8 cellular contexts compared by ENCODE assay signal in the genomic region with DNA sequence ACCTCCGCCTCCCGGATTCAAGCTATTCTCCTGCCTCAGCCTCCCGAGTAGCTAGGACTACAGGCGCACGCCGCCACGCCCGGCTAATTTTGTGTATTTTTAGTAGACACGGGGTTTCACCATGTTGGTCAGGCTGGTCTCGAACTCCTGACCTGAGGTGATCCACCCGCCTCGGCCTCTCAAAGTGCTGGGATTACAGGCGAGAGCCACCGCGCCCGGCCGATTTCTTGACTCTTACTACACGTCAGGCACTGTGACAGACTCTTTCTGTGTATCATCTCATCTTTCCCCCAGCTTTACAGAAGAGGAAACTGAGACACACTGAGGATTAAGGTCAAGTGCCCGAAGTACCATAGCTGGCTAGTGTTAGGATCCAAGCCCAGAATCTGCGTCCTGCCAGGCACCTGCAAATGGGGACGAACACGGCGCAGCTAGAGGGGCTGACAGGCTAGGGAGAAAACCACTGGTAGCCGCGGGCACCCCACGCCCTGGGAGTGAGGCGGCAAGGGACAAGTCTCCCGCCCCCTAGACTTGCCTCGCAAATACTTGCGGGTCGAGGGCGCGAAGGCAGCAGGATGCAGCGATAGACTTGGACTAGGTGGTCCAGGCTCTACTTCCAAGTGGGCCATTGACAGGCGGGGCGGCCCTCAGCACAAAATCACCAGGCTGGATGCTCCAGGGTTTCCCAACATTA. TPM values are rescaled to one million over a fixed set of nuclear protein-coding genes. Genes with fewer than 3 reads are reported as not detected.
A peak's percentile ranks its signal among the peaks of the same experiment; 100 is the strongest.
DNase-seq lines count a peak whose midpoint lies in the region; ATAC-seq, FAIRE-seq and TF ChIP-seq lines count a peak whose summit lies in the region.

No MANE protein-coding gene starts in this region.

- no peaks in the 10 kb centered on the region for H3K79me1 ChIP-seq in H1 (ENCODE audit: low read depth, low read length)

- H2AK5ac ChIP-seq in H1 (ENCODE audit: low read depth, low read length): no peak overlapping the region

- TF ChIP-seq CTCF in PC-3 (conservative IDR thresholded peaks at IDR 0.05; ENCODE audit: low read depth, low read length) (no peak), H1 (IDR thresholded peaks at IDR 0.05; ENCODE audit: control extremely low read depth in 1 of 3, insufficient read depth in 1 of 3, low read depth in 1 of 3, low read length in 3 of 3) (no peak), osteoblast (IDR thresholded peaks at IDR 0.05; ENCODE audit: extremely low read depth, low read depth, low read length) (no peak)

- peaks cover 11% of the 10 kb centered on the region for H3K36me3 ChIP-seq in CD8-positive, alpha-beta memory T cell (ENCODE audit: insufficient read depth, low read length)
- H3K36me3 ChIP-seq in PC-3 (ENCODE audit: low read depth, low read length) (no peaks in the 10 kb centered on the region; the same call in 1 of the 2 replicates), H1 (ENCODE audit: control insufficient read depth in 2 of 4, insufficient read depth in 4 of 4, low read length in 3 of 4) (peaks cover 0 to 11% (median 6%) of the 10 kb centered on the region in 4 experiments; a peak in 5 of 8 replicates), osteoblast (ENCODE audit: insufficient read depth, low read length) (peaks cover 12% of the 10 kb centered on the region)

- H3K27me3 Mint-ChIP-seq in CD8-positive, alpha-beta memory T cell: peaks cover 0 to 2% of the 10 kb centered on the region in 2 donors

- no peaks in the 10 kb centered on the region for H3K9me3 ChIP-seq in CD8-positive, alpha-beta memory T cell (ENCODE audit: low read length)
- H3K9me3 ChIP-seq in PC-3 (ENCODE audit: low read length): no peaks in the 10 kb centered on the region
- no peaks in the 10 kb centered on the region for H3K9me3 ChIP-seq in H1 (ENCODE audit: insufficient read depth in 2 of 2, low read depth in 1 of 2, low read length in 1 of 2)
- H3K9me3 ChIP-seq in osteoblast (ENCODE audit: low read depth, low read length): no peaks in the 10 kb centered on the region

- no peak overlapping the region for H2BK5ac ChIP-seq in H1 (ENCODE audit: low read depth, low read length)

- peak overlapping the region; percentile 85; the same call in 1 of the 2 replicates for H2BK12ac ChIP-seq in H1 (ENCODE audit: low read depth, low read length)

- peak overlapping the region; percentile 40; the same call in 1 of the 2 replicates for H2BK15ac ChIP-seq in H1 (ENCODE audit: low read length)

- no peaks in the 10 kb centered on the region for H3F3A ChIP-seq in PC-3 (ENCODE audit: low read length, unreplicated experiment)

- TF ChIP-seq POLR2A in H1 (IDR thresholded peaks at IDR 0.05; ENCODE audit: control extremely low read depth in 1 of 2, low read depth in 2 of 2, low read length in 2 of 2): no peak

- CTCF ChIA-PET in CD8-positive, alpha-beta memory T cell (lab: Charles Lee): interaction anchor here (1.0 to 14.5 kb wide), 7 partner anchors 10 to 264 kb away, joined by 3 to 175 read pairs (median 23); a partner anchor contains a TSS
- CTCF ChIA-PET in PC-3 (lab: Charles Lee) (interaction anchor here (0.5 to 0.6 kb wide), 2 partner anchors 106 to 387 kb away, joined by 4 to 5 read pairs; no protein-coding TSS in a partner anchor), H1 (lab: Charles Lee; ENCODE audit: partially characterized antibody) (interaction anchor here (1.0 to 11.7 kb wide), 12 partner anchors 18 to 263 kb away, joined by 3 to 219 read pairs (median 4); a partner anchor contains a TSS)

- H2AFZ ChIP-seq in PC-3 (ENCODE audit: low read length): peak overlapping the region; percentile 97
- no peak overlapping the region for H2AFZ ChIP-seq in H1 (ENCODE audit: low read length)
- peak overlapping the region; percentile 96 for H2AFZ ChIP-seq in osteoblast (ENCODE audit: low read length)

- H3K27ac ChIP-seq in CD8-positive, alpha-beta memory T cell (ENCODE audit: low read depth, low read length): peak overlapping the region; percentile 40
- H3K27ac ChIP-seq in PC-3 (ENCODE audit: low read length) (no peak overlapping the region), H1 (ENCODE audit: low read depth, low read length) (no peak overlapping the region), osteoblast (ENCODE audit: low read depth, low read length) (no peak overlapping the region)

- H4K20me1 ChIP-seq in PC-3 (ENCODE audit: low read length) (no peaks in the 10 kb centered on the region), H1 (replicated peaks in 1 of 2; ENCODE audit: control insufficient read depth in 1 of 2, insufficient read depth in 2 of 2, low read length in 2 of 2) (peaks cover 2 to 9% of the 10 kb centered on the region in 2 experiments), osteoblast (ENCODE audit: insufficient read depth, low read length) (no peaks in the 10 kb centered on the region)

- H3K9me2 ChIP-seq in PC-3 (replicated peaks; ENCODE audit: low read length): no peaks in the 10 kb centered on the region

- no peaks in the 10 kb centered on the region for H3K9me3 Mint-ChIP-seq in CD8-positive, alpha-beta memory T cell

- no TSS peak for BruUV-seq in PC-3 (replicated peaks; lab: Mats Ljungman, UMichigan)

- in situ Hi-C loops in ACHN (cut with HindIII; ENCODE audit: low pct_ligation_motif_present, low pct_unique_long_range_greater_than_20kb, low sequenced_read_pairs): no loop called here

- intact Hi-C loops in PC-3 (cut with micrococcal nuclease): loop anchor here (5.0 kb wide), 1 partner anchor 127 kb away; a partner anchor contains a TSS

- peak overlapping the region; percentile 59; the same call in 1 of the 2 replicates for H3K9ac ChIP-seq in PC-3 (ENCODE audit: low read length)
- H3K9ac ChIP-seq in H1 (replicated peaks in 1 of 4; ENCODE audit: extremely low read depth in 1 of 4, low read depth in 3 of 4, low read length in 3 of 4): no peak overlapping the region

- no peak overlapping the region for H4K5ac ChIP-seq in H1 (ENCODE audit: insufficient read length, low read depth, low read length)

- H3K79me2 ChIP-seq in PC-3 (ENCODE audit: low read length) (peaks cover 10% of the 10 kb centered on the region; the same call in 1 of the 2 replicates), H1 (ENCODE audit: control insufficient read depth in 1 of 2, insufficient read depth in 2 of 2, low read length in 2 of 2) (peaks cover 0 to 6% of the 10 kb centered on the region in 2 experiments; a peak in 1 of 4 replicates), osteoblast (ENCODE audit: insufficient read depth, low read length) (peaks cover 12% of the 10 kb centered on the region)

- H3K4me1 Mint-ChIP-seq in CD8-positive, alpha-beta memory T cell: peaks cover 63 to 83% (median 73%) of the 10 kb centered on the region in 3 donors

- POLR2A ChIA-PET in CD8-positive, alpha-beta memory T cell (lab: Charles Lee): interaction anchor here (0.6 to 3.4 kb wide), 8 partner anchors 70 to 963 kb away, joined by 3 to 23 read pairs (median 6); a partner anchor contains a TSS
- POLR2A ChIA-PET in PC-3 (lab: Charles Lee; ENCODE audit: unreplicated experiment): no interaction called here
- POLR2A ChIA-PET in H1 (lab: Charles Lee; ENCODE audit: partially characterized antibody): interaction anchor here (0.7 to 15.0 kb wide), 26 partner anchors 10 to 275 kb away, joined by 3 to 157 read pairs (median 4); a partner anchor contains a TSS

- no peak overlapping the region; the same call in 1 of the 2 replicates for H4K8ac ChIP-seq in H1 (ENCODE audit: extremely low read depth, insufficient read depth, low read length)

- peak overlapping the region; percentile 79 for H3K4me3 ChIP-seq in CD8-positive, alpha-beta memory T cell (ENCODE audit: low read length)
- peak overlapping the region; percentile 81 for H3K4me3 ChIP-seq in PC-3 (ENCODE audit: low read length)
- peak overlapping the region; percentile 62 to 86 (median 77); a peak in 4 of 8 replicates for H3K4me3 ChIP-seq in H1 (ENCODE audit: extremely low read depth in 1 of 4, insufficient read depth in 2 of 4, low read depth in 3 of 4, low read length in 4 of 4)
- peak overlapping the region; percentile 85 for H3K4me3 ChIP-seq in osteoblast (ENCODE audit: insufficient read depth, low read length)

- peak in 3 of 5 donors; percentile 21 to 65 (median 43) for DNase-seq in CD8-positive, alpha-beta memory T cell
- no peak for DNase-seq in PC-3
- DNase-seq in H1 (ENCODE audit: low read depth in 1 of 2, low spot score in 2 of 2): no peak
- no peak for DNase-seq in osteoblast (ENCODE audit: insufficient read length, low spot score, missing footprints)
- no peak for DNase-seq in ACHN
- DNase-seq in GOT3 (lab: John Stamatoyannopoulos, UW): no peak

- ATAC-seq in PC-3: no peak
- ATAC-seq in GM19395 (IDR thresholded peaks at IDR 0.05; ENCODE audit: unreplicated experiment): no peak
- ATAC-seq in HG03196 (IDR thresholded peaks at IDR 0.05; ENCODE audit: unreplicated experiment): no peak

- peak overlapping the region; percentile 82 to 97 (median 91) for H3K27ac Mint-ChIP-seq in CD8-positive, alpha-beta memory T cell

- no peak for FAIRE-seq in H1 (lab: Jason Lieb, UNC)

- peak overlapping the region; percentile 96 to 99 (median 98) for H3K4me3 Mint-ChIP-seq in CD8-positive, alpha-beta memory T cell

- WGBS in H1 (ENCODE audit: extremely low coverage in 1 of 2, insufficient coverage in 1 of 2, insufficient read length in 1 of 2, insufficient replicate concordance in 2 of 2, low coverage in 1 of 2, low lambda C conversion rate in 2 of 2, missing lambda C conversion rate in 1 of 2), 2 experiments: 79% methylated on average over 36 of the region's 36 CpGs; no CpG with 5 or more reads in 1 of the 2 experiments

- H3K4me2 ChIP-seq in PC-3 (ENCODE audit: low read length) (peak overlapping the region; percentile 98), H1 (ENCODE audit: insufficient read depth in 1 of 2, low read depth in 2 of 2, low read length in 2 of 2) (peak overlapping the region; percentile 82 to 93; a peak in 3 of 4 replicates), osteoblast (ENCODE audit: insufficient read depth, low read length) (peak overlapping the region; percentile 89)

- no peaks in the 10 kb centered on the region for H3K27me3 ChIP-seq in CD8-positive, alpha-beta memory T cell (ENCODE audit: insufficient read depth, low read length, poor library complexity, severe bottlenecking)
- H3K27me3 ChIP-seq in PC-3 (ENCODE audit: low read length): no peaks in the 10 kb centered on the region
- peaks cover 40 to 56% (median 50%) of the 10 kb centered on the region in 4 experiments for H3K27me3 ChIP-seq in H1 (replicated peaks in 1 of 4; ENCODE audit: control insufficient read depth in 3 of 4, extremely low read depth in 1 of 4, insufficient read depth in 3 of 4, low read length in 3 of 4)
- peaks cover 15% of the 10 kb centered on the region for H3K27me3 ChIP-seq in osteoblast (ENCODE audit: insufficient read depth, low read length)

- peaks cover 65% of the 10 kb centered on the region for H3K4me1 ChIP-seq in CD8-positive, alpha-beta memory T cell (ENCODE audit: insufficient read depth, low read length)
- peaks cover 27% of the 10 kb centered on the region for H3K4me1 ChIP-seq in PC-3 (ENCODE audit: insufficient read depth, low read length)
- H3K4me1 ChIP-seq in H1 (replicated peaks in 1 of 4; ENCODE audit: control insufficient read depth in 3 of 4, insufficient read depth in 4 of 4, low read length in 3 of 4): peaks cover 13 to 16% (median 14%) of the 10 kb centered on the region in 4 experiments
- peaks cover 26% of the 10 kb centered on the region for H3K4me1 ChIP-seq in osteoblast (ENCODE audit: insufficient read depth, low read length)

- H3K23ac ChIP-seq in H1 (ENCODE audit: insufficient read length): no peak overlapping the region

- no peak overlapping the region for H3K18ac ChIP-seq in H1 (ENCODE audit: extremely low read depth, low read length)

- H2BK120ac ChIP-seq in H1 (replicated peaks; ENCODE audit: low read depth, low read length): no peak overlapping the region

- no peak for TF ChIP-seq RAD21 in H1 (IDR thresholded peaks at IDR 0.05 in 1 of 2, conservative IDR thresholded peaks at IDR 0.05 in 1 of 2; ENCODE audit: low read depth in 2 of 2, low read length in 2 of 2)

- peak overlapping the region; percentile 22 for H4K91ac ChIP-seq in H1 (replicated peaks; ENCODE audit: insufficient read length, low read length)

- 0 out of 2 replicates have a peak overlapping the region, but pooled peaks have one; percentile 18 for H2BK20ac ChIP-seq in H1 (ENCODE audit: low read length)

- no peak overlapping the region for H3K56ac ChIP-seq in H1 (replicated peaks; ENCODE audit: insufficient read length, low read depth, low read length)

- TF ChIP-seq EP300 in H1 (IDR thresholded peaks at IDR 0.05; ENCODE audit: borderline replicate concordance in 1 of 2, low read depth in 2 of 2, low read length in 2 of 2): no peak

- peaks cover 10% of the 10 kb centered on the region for H3K23me2 ChIP-seq in H1 (ENCODE audit: low read depth, low read length)

- H3K14ac ChIP-seq in H1 (ENCODE audit: insufficient read length): no peak overlapping the region

- H3K4ac ChIP-seq in H1 (replicated peaks; ENCODE audit: insufficient read length, low read depth, low read length): no peak overlapping the region

- H3K36me3 Mint-ChIP-seq in CD8-positive, alpha-beta memory T cell: peaks cover 4 to 58% (median 7%) of the 10 kb centered on the region in 3 donors

RNA-seq across cellular contexts. Expression of a gene that starts 1.1 kb away (rescaled TPM):
- total RNA-seq in CD8-positive, alpha-beta memory T cell: 10 to 100 TPM; 41.7 to 42.6 TPM
- polyA plus RNA-seq in CD8-positive, alpha-beta memory T cell: 20.5 TPM
- total RNA-seq in PC-3 (2014; rRNA removed): 18.3 and 20.7 TPM in 2 replicates
- total RNA-seq in H1 (2021; fragmentation: NEBNext Ultra II Directional; extraction: Animal tissue kit (Norgen Biotek cat#: 25700)): 32.7 and 34.0 TPM in 2 replicates
- polyA plus RNA-seq in H1 (2011; rRNA removed): 32.2 and 36.6 TPM in 2 replicates
- 34.4 TPM for polyA plus RNA-seq in H1 (2011; cell fraction: cytosol; rRNA removed)
- 28.5 TPM for polyA plus RNA-seq in H1 (2011; cell fraction: nucleus; rRNA removed)
- 19.8 to 23.7 TPM (median 21.9 TPM) in 4 replicates for polyA plus RNA-seq in H1 (2012, experiment 1 of 2)
- 11.4 TPM for polyA plus RNA-seq in H1 (2012, experiment 2 of 2)
- 19.7 TPM for polyA plus RNA-seq in H1 (2013, experiment 1 of 2)
- polyA plus RNA-seq in H1 (2013, experiment 2 of 2): 21.2 TPM
- 53.9 and 78.5 TPM in 2 replicates for polyA minus RNA-seq in H1 (2011; rRNA and poly(A)+ RNA removed)
- 23.5 TPM for polyA minus RNA-seq in H1 (2011; cell fraction: cytosol; rRNA and poly(A)+ RNA removed)
- polyA minus RNA-seq in H1 (2011; cell fraction: nucleus; rRNA and poly(A)+ RNA removed): 35.5 TPM
- 16.3 and 16.5 TPM in 2 replicates for total RNA-seq in osteoblast

Comparison
In these comparisons a context has a peak if more than half of its experiments do, and no peak if none do; other contexts are left out.
1. DNase-seq: peak in CD8-positive, alpha-beta memory T cell (3 of 5); none in PC-3 (single experiment), H1 (0 of 2), osteoblast (single experiment), ACHN (single experiment) and GOT3 (single experiment).
2. Peak in every context shown above with its lines, with median percentiles within 50 percentile points of each other: H3K4me3 ChIP-seq and H3K4me2 ChIP-seq.